8 cellular contexts compared by ENCODE assay signal in the genomic region with DNA sequence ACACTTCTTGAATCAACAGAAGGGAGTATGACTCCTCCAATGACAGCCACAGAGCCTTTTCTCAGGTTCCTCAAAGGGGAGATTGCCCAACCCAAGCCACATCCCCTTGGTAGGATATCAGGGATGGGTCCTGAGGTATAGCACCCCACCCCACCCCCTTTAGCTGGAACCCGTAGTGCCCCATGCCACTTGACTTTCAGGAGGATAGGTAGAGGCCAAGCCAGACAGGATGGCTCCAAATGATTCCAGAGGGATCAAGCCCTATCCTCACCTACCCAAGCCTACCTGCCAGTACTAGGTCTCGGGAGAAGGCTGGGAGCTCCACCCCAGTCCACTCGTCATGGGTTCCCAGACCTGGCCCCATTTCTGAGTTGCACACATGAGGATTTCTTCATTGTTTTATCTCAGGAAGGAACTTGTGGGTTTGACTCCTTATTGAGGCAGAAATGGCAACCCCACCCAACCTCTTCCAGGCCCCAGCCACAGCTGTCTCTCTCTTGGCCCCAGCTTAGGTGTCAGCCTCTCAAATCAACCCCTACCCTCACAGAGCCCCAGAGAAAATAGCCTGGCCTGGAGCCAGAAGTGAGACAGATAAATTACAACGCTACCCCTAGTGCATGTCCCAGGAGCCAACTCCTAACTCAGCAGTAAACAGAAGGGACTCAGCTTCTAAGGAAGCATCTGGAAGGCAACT. TPM values are rescaled to one million over a fixed set of nuclear protein-coding genes. Genes with fewer than 3 reads are reported as not detected.
A peak's percentile ranks its signal among the peaks of the same experiment; 100 is the strongest.
DNase-seq lines count a peak whose midpoint lies in the region; ATAC-seq and TF ChIP-seq lines count a peak whose summit lies in the region.

No MANE protein-coding gene starts in this region.

- ATAC-seq in left cardiac atrium: no peak
- no peak for ATAC-seq in HG03571 (IDR thresholded peaks at IDR 0.05; ENCODE audit: unreplicated experiment)

- peaks cover 0 to 71% (median 35%) of the 10 kb centered on the region in 4 donors for H3K4me1 ChIP-seq in tibial nerve

- no peak overlapping the region for H3K4me3 ChIP-seq in tibial nerve

- WGBS in tibial nerve, 2 donors: 60 to 62% methylated on average over 3 to 4 of the region's 4 CpGs

- no peaks in the 10 kb centered on the region for H3K9me3 ChIP-seq in tibial nerve

- no peaks in the 10 kb centered on the region for H3K27me3 ChIP-seq in tibial nerve

- peaks cover 0 to 44% (median 16%) of the 10 kb centered on the region in 3 donors for H3K36me3 ChIP-seq in tibial nerve

- DNase-seq in activated gamma-delta T cell treated with Interleukin-2 at 50 U/mL for 16 hours: peak; percentile 71
- DNase-seq in activated gamma-delta T cell (lab: John Stamatoyannopoulos, UW): no peak
- DNase-seq in activated CD8-positive, alpha-beta memory T cell treated with anti-CD3 and anti-CD28 coated beads, Interleukin-2, amount 50 U/mL, for 4 hours: peak; percentile 47
- DNase-seq in left cardiac atrium: peak; percentile 54
- no peak for DNase-seq in tibial nerve (ENCODE audit: low spot score in 2 of 2)
- no peak for DNase-seq in DMS53 treated with DMSO at 0.1 percent for 48 hours (lab: John Stamatoyannopoulos, UW; ENCODE audit: unreplicated experiment)
- DNase-seq in HuH-7.5 (ENCODE audit: low spot score): no peak

- TF ChIP-seq CTCF in tibial nerve (IDR thresholded peaks at IDR 0.05): no peak

- no peak for TF ChIP-seq POLR2A in tibial nerve (IDR thresholded peaks at IDR 0.05)

- H3K27ac ChIP-seq in tibial nerve: peak overlapping the region in 3 of 4 donors; percentile 41 to 92 (median 90)

- TF ChIP-seq EP300 in tibial nerve (IDR thresholded peaks at IDR 0.05): no peak

- intact Hi-C loops in left cardiac atrium (cut with DNase I): loop anchor here (2.0 to 10.0 kb wide), 2 partner anchors 107 to 109 kb away; no protein-coding TSS in a partner anchor

RNA-seq across cellular contexts. Expression of a gene that starts 3.6 kb away (rescaled TPM):
- total RNA-seq in left cardiac atrium (10 to 100 TPM; 60.1 to 62.4 TPM), tibial nerve (100 to 1,000 TPM; 175 to 325 (median 248) TPM)

RNA-seq across cellular contexts. Expression of a gene that starts 16.7 kb away (rescaled TPM):
- total RNA-seq in left cardiac atrium (10 to 100 TPM in 1 of 2 donors, 1 to 10 TPM in 1; 8.7 to 16.5 TPM), tibial nerve (10 to 100 TPM in 3 of 4 donors, 1 to 10 TPM in 1; 9.2 to 13.3 (median 12.8) TPM)

RNA-seq across cellular contexts. Expression of a gene that starts 17.1 kb away (rescaled TPM):
- 10 to 100 TPM; 14.8 to 15.7 TPM for total RNA-seq in left cardiac atrium
- 10 to 100 TPM in 3 of 4 donors, 1 to 10 TPM in 1; 8.0 to 15.0 (median 12.2) TPM for total RNA-seq in tibial nerve

RNA-seq across cellular contexts. Expression of a gene that starts 42.9 kb away (rescaled TPM):
- 1 to 10 TPM; 1.6 to 1.7 TPM for total RNA-seq in left cardiac atrium
- total RNA-seq in tibial nerve: 10 to 100 TPM in 1 of 4 donors, 1 to 10 TPM in 3; 6.5 to 13.8 (median 8.8) TPM

Comparison
In these comparisons a context has a peak if more than half of its experiments do, and no peak if none do; other contexts are left out.
1. DNase-seq: peak in activated gamma-delta T cell treated with Interleukin-2 at 50 U/mL for 16 hours (single experiment), activated CD8-positive, alpha-beta memory T cell treated with anti-CD3 and anti-CD28 coated beads, Interleukin-2, amount 50 U/mL, for 4 hours (single experiment) and left cardiac atrium (single experiment); none in activated gamma-delta T cell (single experiment), tibial nerve (0 of 2), DMS53 treated with DMSO at 0.1 percent for 48 hours (single experiment) and HuH-7.5 (single experiment).